ENCODE assay signal across 27 cellular contexts in the genomic region with DNA sequence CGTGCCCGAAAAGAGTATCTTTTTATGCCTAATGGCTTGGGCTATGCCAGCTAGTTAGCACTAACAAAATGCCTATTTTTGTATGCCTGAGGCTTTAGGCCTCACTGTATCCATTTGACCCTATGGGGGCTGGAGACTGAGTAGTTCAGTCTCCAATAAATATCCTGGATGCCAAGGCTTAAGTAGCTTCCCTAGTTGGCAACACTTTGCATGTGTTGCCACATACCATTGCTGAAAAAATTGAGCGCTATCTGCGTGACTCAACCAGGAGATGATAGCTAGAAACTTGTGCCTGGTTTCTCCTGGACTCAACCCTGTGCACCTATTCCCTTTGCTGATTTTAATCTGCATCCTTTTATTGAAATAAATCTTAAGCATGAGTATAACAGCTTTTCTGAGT. TPM values are rescaled to one million over a fixed set of nuclear protein-coding genes. Genes with fewer than 3 reads are reported as not detected.
DNase-seq lines count a peak whose midpoint lies in the region; ATAC-seq and TF ChIP-seq lines count a peak whose summit lies in the region.
"Had no signal": no experiment of that assay in that cellular context is flagged by ENCODE, and none has a peak within 500 bp of the region (broad histone marks: within the 10 kb centered on the region; RNA-seq: fewer than 3 reads in every experiment).

No MANE protein-coding gene starts in this region.

- DNase-seq in MCF 10A (ENCODE audit: unreplicated experiment) (peak; percentile 67), breast epithelium (ENCODE audit: low spot score in 2 of 2) (no peak), mammary epithelial cell (peak; percentile 52), left ventricle myocardium superior (no peak), NOMO-1 (lab: John Stamatoyannopoulos, UW; ENCODE audit: unreplicated experiment in 2 of 2) (no peak), endodermal cell (no peak)
- no peak for DNase-seq in stimulated activated naive CD4-positive, alpha-beta T cell treated with Interleukin-2 at 50 U/mL for 16 hours (lab: John Stamatoyannopoulos, UW)
- DNase-seq: BE2C; body of pancreas; Caco-2; DMS79 treated with DMSO at 0.1 percent for 48 hours; effector CD8-positive, alpha-beta T cell; glutamatergic neuron; Karpas-422; NCI-H2107; NCI-H510A treated with DMSO at 0.1 percent for 48 hours; Peyer's patch; spleen; stimulated activated CD4-positive, alpha-beta T cell treated with anti-CD3 and anti-CD28 coated beads, Interleukin-4, amount 100 ng/mL, for 24 hours; stimulated activated naive CD8-positive, alpha-beta T cell treated with anti-CD3 and anti-CD28 coated beads, Interleukin-15, Interleukin-2, amounts not matched to agents 100 U/mL and 50 U/mL, for 24 hours had no signal

- H3K27ac ChIP-seq in breast epithelium (no peak overlapping the region), mammary epithelial cell (ENCODE audit: insufficient read depth, low read depth, low read length) (no peak overlapping the region), stomach smooth muscle (ENCODE audit: low read length) (peak overlapping the region; percentile 61), endodermal cell (ENCODE audit: low read depth, low read length) (no peak overlapping the region)
- H3K27ac ChIP-seq: body of pancreas, esophagus muscularis mucosa, Peyer's patch, spleen, tibial nerve had no signal

- H3K9me3 Mint-ChIP-seq in MCF 10A (ENCODE audit: unreplicated experiment), result no peaks in the 10 kb centered on the region
- no peaks in the 10 kb centered on the region for H3K9me3 Mint-ChIP-seq in endodermal cell
- H3K9me3 Mint-ChIP-seq: activated T-helper 17 cell treated with anti-CD3 and anti-CD28 coated beads, Interleukin-2, amount 50 U/mL, for 72 hours had no signal

- TF ChIP-seq POLR2A in breast epithelium (IDR thresholded peaks at IDR 0.05), result no peak

- H3K4me1 Mint-ChIP-seq in MCF 10A (ENCODE audit: insufficient read depth, unreplicated experiment) (peaks cover 6% of the 10 kb centered on the region), endodermal cell (peaks cover 2% of the 10 kb centered on the region)
- H3K4me1 Mint-ChIP-seq: activated T-helper 17 cell treated with anti-CD3 and anti-CD28 coated beads, Interleukin-2, amount 50 U/mL, for 72 hours had no signal

- dilution Hi-C loops in mammary epithelial cell (cut with HindIII; ENCODE audit: low sequenced_read_pairs), result no loop called here

- BruUV-seq in MCF 10A (replicated peaks; lab: Mats Ljungman, UMichigan) (no TSS peak), mammary epithelial cell (replicated peaks; lab: Mats Ljungman, UMichigan) (no TSS peak)

- H3K9me3 ChIP-seq in breast epithelium (no peaks in the 10 kb centered on the region), mammary epithelial cell (replicated peaks; ENCODE audit: insufficient read depth, low read length) (no peaks in the 10 kb centered on the region), stomach smooth muscle (ENCODE audit: control insufficient read depth in 2 of 2, low read length in 2 of 2) (no peaks in the 10 kb centered on the region), endodermal cell (ENCODE audit: control insufficient read depth, low read length) (no peaks in the 10 kb centered on the region)
- H3K9me3 ChIP-seq: BE2C, body of pancreas, Caco-2, esophagus muscularis mucosa, Peyer's patch, spleen, tibial nerve had no signal

- no peak overlapping the region for H3K27ac Mint-ChIP-seq in MCF 10A (ENCODE audit: low read depth, unreplicated experiment)
- H3K27ac Mint-ChIP-seq in endodermal cell, result no peak overlapping the region
- H3K27ac Mint-ChIP-seq: activated naive CD8-positive, alpha-beta T cell; activated T-helper 17 cell treated with anti-CD3 and anti-CD28 coated beads, Interleukin-2, amount 50 U/mL, for 72 hours; progenitor cell of endocrine pancreas had no signal

- H3K79me2 ChIP-seq in mammary epithelial cell (ENCODE audit: insufficient read depth, low read length), result no peaks in the 10 kb centered on the region

- H3K4me3 ChIP-seq in breast epithelium, result no peak overlapping the region
- H3K4me3 ChIP-seq in mammary epithelial cell (replicated peaks in 1 of 3; ENCODE audit: insufficient read depth in 1 of 3, low read depth in 2 of 3, low read length in 3 of 3), result no peak overlapping the region
- H3K4me3 ChIP-seq in stomach smooth muscle (ENCODE audit: low read length in 2 of 2), result no peak overlapping the region
- H3K4me3 ChIP-seq in endodermal cell (ENCODE audit: low read length), result no peak overlapping the region
- H3K4me3 ChIP-seq: body of pancreas, esophagus muscularis mucosa, Peyer's patch, spleen, tibial nerve had no signal

- H3K4me1 ChIP-seq in breast epithelium, result no peaks in the 10 kb centered on the region
- peaks cover 4% of the 10 kb centered on the region for H3K4me1 ChIP-seq in mammary epithelial cell (ENCODE audit: insufficient read depth, low read length)
- H3K4me1 ChIP-seq in stomach smooth muscle (ENCODE audit: control insufficient read depth, insufficient read depth, low read length), result peaks cover 25% of the 10 kb centered on the region
- no peaks in the 10 kb centered on the region for H3K4me1 ChIP-seq in endodermal cell (ENCODE audit: control insufficient read depth, insufficient read depth, low read length)
- H3K4me1 ChIP-seq: body of pancreas, Caco-2 had no signal

- in situ Hi-C loops in mammary epithelial cell (cut with MboI; ENCODE audit: low sequenced_read_pairs in 2 of 2), result no loop called here

- H3K27me3 ChIP-seq in breast epithelium (no peaks in the 10 kb centered on the region), mammary epithelial cell (ENCODE audit: insufficient read depth, low read length) (no peaks in the 10 kb centered on the region), stomach smooth muscle (ENCODE audit: control insufficient read depth in 1 of 2, insufficient read depth in 2 of 2, low read length in 2 of 2) (no peaks in the 10 kb centered on the region), endodermal cell (ENCODE audit: control insufficient read depth, insufficient read depth, low read length, poor library complexity, severe bottlenecking) (no peaks in the 10 kb centered on the region)
- H3K27me3 ChIP-seq: BE2C, body of pancreas, esophagus muscularis mucosa, Peyer's patch, spleen, tibial nerve had no signal

- POLR2A ChIA-PET in MCF 10A (lab: Yijun Ruan, JAX), result no interaction called here

- H3K9ac ChIP-seq in mammary epithelial cell (ENCODE audit: insufficient read depth, low read length) (no peak overlapping the region), stomach smooth muscle (ENCODE audit: low read length in 2 of 2) (no peak overlapping the region), endodermal cell (ENCODE audit: extremely low read depth, low read length, poor library complexity, severe bottlenecking) (no peak overlapping the region)

- H3K4me3 Mint-ChIP-seq in MCF 10A (ENCODE audit: unreplicated experiment) (no peak overlapping the region), endodermal cell (no peak overlapping the region)
- H3K4me3 Mint-ChIP-seq: activated naive CD8-positive, alpha-beta T cell; activated T-helper 17 cell treated with anti-CD3 and anti-CD28 coated beads, Interleukin-2, amount 50 U/mL, for 72 hours had no signal

- H3K4me2 ChIP-seq in mammary epithelial cell (ENCODE audit: insufficient read depth, low read depth, low read length), result no peak overlapping the region

- ATAC-seq in left ventricle myocardium superior, result peak; percentile 85
- ATAC-seq: activated T-helper 17 cell treated with anti-CD3 and anti-CD28 coated beads, Interleukin-2, amount 50 U/mL, for 72 hours; body of pancreas; left lobe of liver; stimulated activated naive CD8-positive, alpha-beta T cell treated with anti-CD3 and anti-CD28 coated beads, Interleukin-15, Interleukin-2, amounts not matched to agents 100 U/mL and 50 U/mL, for 24 hours had no signal

- no peak for TF ChIP-seq CTCF in MCF 10A (IDR thresholded peaks at IDR 0.05; ENCODE audit: unreplicated experiment)
- TF ChIP-seq CTCF in breast epithelium (IDR thresholded peaks at IDR 0.05), result no peak
- no peak for TF ChIP-seq CTCF in mammary epithelial cell (conservative IDR thresholded peaks at IDR 0.05 in 1 of 2, IDR thresholded peaks at IDR 0.05 in 1 of 2; ENCODE audit: extremely low read depth in 1 of 2, insufficient read depth in 1 of 2, low read depth in 1 of 2, low read length in 2 of 2)
- no peak for TF ChIP-seq CTCF in endodermal cell (conservative IDR thresholded peaks at IDR 0.05)

- intact Hi-C loops in MCF 10A (cut with micrococcal nuclease), result no loop called here
- intact Hi-C loops in breast epithelium (cut with DNase I; ENCODE audit: low total_unique reads), result no loop called here
- intact Hi-C loops in mammary epithelial cell (cut with micrococcal nuclease), result no loop called here
- intact Hi-C loops in left ventricle myocardium superior (cut with micrococcal nuclease), result no loop called here

- no peak overlapping the region for H2AFZ ChIP-seq in mammary epithelial cell (ENCODE audit: low read depth, low read length)

- 51% methylated on average over 4 of the region's 4 CpGs for WGBS in mammary epithelial cell (ENCODE audit: low coverage, missing lambda C conversion rate)
- WGBS in endodermal cell (ENCODE audit: insufficient coverage in 1 of 2, insufficient read length in 1 of 2), 2 experiments, result 92 to 93% methylated on average over 4 of the region's 4 CpGs

- no peaks in the 10 kb centered on the region for H3K36me3 ChIP-seq in breast epithelium
- no peaks in the 10 kb centered on the region for H3K36me3 ChIP-seq in mammary epithelial cell (ENCODE audit: insufficient read depth, low read length)
- H3K36me3 ChIP-seq in stomach smooth muscle (ENCODE audit: control insufficient read depth in 2 of 2, insufficient read depth in 2 of 2, low read length in 2 of 2), result no peaks in the 10 kb centered on the region
- no peaks in the 10 kb centered on the region for H3K36me3 ChIP-seq in endodermal cell (ENCODE audit: control insufficient read depth, insufficient read depth, low read length)
- H3K36me3 ChIP-seq: BE2C, esophagus muscularis mucosa, Peyer's patch, spleen, tibial nerve had no signal

- no peaks in the 10 kb centered on the region for H3K36me3 Mint-ChIP-seq in MCF 10A (ENCODE audit: insufficient read depth, unreplicated experiment)
- H3K36me3 Mint-ChIP-seq in endodermal cell (ENCODE audit: low read depth), result no peaks in the 10 kb centered on the region
- H3K36me3 Mint-ChIP-seq: activated naive CD8-positive, alpha-beta T cell had no signal

- H4K20me1 ChIP-seq in mammary epithelial cell (ENCODE audit: insufficient read depth, low read length), result no peaks in the 10 kb centered on the region

- peaks cover 58% of the 10 kb centered on the region for H3K27me3 Mint-ChIP-seq in MCF 10A (ENCODE audit: insufficient read depth, unreplicated experiment)
- no peaks in the 10 kb centered on the region for H3K27me3 Mint-ChIP-seq in endodermal cell (ENCODE audit: insufficient read depth)
- H3K27me3 Mint-ChIP-seq: activated naive CD8-positive, alpha-beta T cell; progenitor cell of endocrine pancreas had no signal

- CTCF ChIA-PET in MCF 10A (lab: Yijun Ruan, JAX) (interaction anchor here (1.0 to 1.4 kb wide), 2 partner anchors 58 to 75 kb away, joined by 3 to 4 read pairs; no protein-coding TSS in a partner anchor), mammary epithelial cell (lab: Charles Lee; ENCODE audit: low non-redundant PET) (no interaction called here)

RNA-seq across cellular contexts. Expression of a gene that starts 58.4 kb away (rescaled TPM):
- total RNA-seq in MCF 10A (2022) (52.7 and 61.0 TPM in 2 replicates), breast epithelium (10 to 100 TPM; 59.4 to 76.4 (median 76.2) TPM), mammary epithelial cell (100 to 1,000 TPM; 111 to 116 TPM), left ventricle myocardium superior (56.6 TPM), endodermal cell (10 to 100 TPM; 76.8 to 81.3 TPM)
- polyA plus RNA-seq in mammary epithelial cell, result 72.5 TPM
- polyA minus RNA-seq in mammary epithelial cell, result 93.4 TPM
- polyA plus RNA-seq in endodermal cell (2013, experiment 1 of 2), result 71.9 TPM
- 59.1 TPM for polyA plus RNA-seq in endodermal cell (2013, experiment 2 of 2)

Comparison
In these comparisons a context has a peak if more than half of its experiments do, and no peak if none do; other contexts are left out.
1. DNase-seq: peak in MCF 10A (single experiment) and mammary epithelial cell (single experiment); none in breast epithelium (0 of 2), left ventricle myocardium superior (single experiment), NOMO-1 (0 of 2), stimulated activated naive CD4-positive, alpha-beta T cell treated with Interleukin-2 at 50 U/mL for 16 hours (single experiment) and endodermal cell (single experiment).